23 cellular contexts compared by ENCODE assay signal in genomic region chr2:224293976-224294375, GRCh38.
"Had no signal": no experiment of that assay in that cellular context is flagged by ENCODE, and none has a peak within 500 bp of the region (broad histone marks: within the 10 kb centered on the region; RNA-seq: fewer than 3 reads in every experiment).

No MANE protein-coding gene starts in this region.

- DNase-seq: colonic mucosa; dermis blood vessel endothelial cell; effector memory CD4-positive, alpha-beta T cell; foreskin keratinocyte; heart left ventricle; left cardiac atrium; left lung; mesenchymal stem cell; natural killer cell; right lobe of liver; small intestine; stimulated activated CD4-positive, alpha-beta T cell treated with anti-CD3 and anti-CD28 coated beads, Interleukin-15, amount 100 ng/mL, for 24 hours; stimulated activated CD4-positive, alpha-beta T cell treated with anti-CD3 and anti-CD28 coated beads, Interleukin-2, amount 100 ng/mL, for 48 hours; stimulated activated naive CD4-positive, alpha-beta T cell; stimulated activated naive CD8-positive, alpha-beta T cell treated with anti-CD3 and anti-CD28 coated beads, Interleukin-15, amount 100 ng/mL, for 72 hours; transverse colon; upper lobe of right lung; uterus had no signal

- H3K27me3 ChIP-seq: colonic mucosa, esophagus muscularis mucosa, gastroesophageal sphincter, hepatocyte, right lobe of liver, uterus had no signal

- H3K4me1 ChIP-seq: colonic mucosa, esophagus muscularis mucosa, foreskin keratinocyte, gastroesophageal sphincter, heart left ventricle, left lung, parathyroid adenoma, right lobe of liver, suprapubic skin, transverse colon, upper lobe of right lung, uterus had no signal

- H3K9ac ChIP-seq: parathyroid adenoma had no signal

- H3K36me3 ChIP-seq: colonic mucosa, esophagus muscularis mucosa, gastroesophageal sphincter, heart left ventricle, left lung, right lobe of liver, suprapubic skin, transverse colon, upper lobe of right lung, uterus had no signal

- ATAC-seq: foreskin keratinocyte; gastroesophageal sphincter; heart left ventricle; left cardiac atrium; left lung; natural killer cell; right lobe of liver; stimulated activated naive CD8-positive, alpha-beta T cell treated with anti-CD3 and anti-CD28 coated beads, Interleukin-15, amount 100 ng/mL, for 72 hours; upper lobe of right lung had no signal

- H3K79me2 ChIP-seq: hepatocyte, parathyroid adenoma had no signal

- H3K4me3 ChIP-seq: colonic mucosa, esophagus muscularis mucosa, gastroesophageal sphincter, heart left ventricle, hepatocyte, left lung, right lobe of liver, suprapubic skin, transverse colon, upper lobe of right lung, uterus had no signal

- H3K9me3 ChIP-seq: colonic mucosa, esophagus muscularis mucosa, gastroesophageal sphincter, heart left ventricle, left lung, right lobe of liver, suprapubic skin, transverse colon, upper lobe of right lung, uterus had no signal

- H2AFZ ChIP-seq: hepatocyte, parathyroid adenoma had no signal

- H3K4me2 ChIP-seq: hepatocyte had no signal

- H3K27ac ChIP-seq: colonic mucosa, esophagus muscularis mucosa, foreskin keratinocyte, gastroesophageal sphincter, heart left ventricle, hepatocyte, left lung, parathyroid adenoma, right lobe of liver, suprapubic skin, transverse colon, upper lobe of right lung, uterus had no signal
